8 cellular contexts compared by ENCODE assay signal in genomic region chr20:59403261-59403961, GRCh38.
DNase-seq lines count a peak whose midpoint lies in the region; ATAC-seq and TF ChIP-seq lines count a peak whose summit lies in the region.

No MANE protein-coding gene starts in this region.

- no peaks in the 10 kb centered on the region for H3K36me3 ChIP-seq in BLaER1

- DNase-seq in HK-2 (ENCODE audit: unreplicated experiment) = peak; percentile 67
- peak; percentile 63 for DNase-seq in T-helper 2 cell treated with Interferon-gamma antibody and Interleukin-4, amounts not matched to agents 5 μg/mL and 100 μg/mL, for 36 hours (ENCODE audit: low spot score)
- no peak for DNase-seq in astrocyte of the cerebellum (ENCODE audit: low read depth)
- peak; percentile 54 to 68 for DNase-seq in stimulated activated CD4-positive, alpha-beta T cell treated with anti-CD3 and anti-CD28 coated beads, Interleukin-15, amount 100 ng/mL, for 1 hour (ENCODE audit: low read depth in 1 of 2, low spot score in 1 of 2)
- DNase-seq in GOT3 (lab: John Stamatoyannopoulos, UW) = no peak

- H3K27me3 Mint-ChIP-seq in T-helper 2 cell treated with Interferon-gamma antibody and Interleukin-4, amounts not matched to agents 5 μg/mL and 100 μg/mL, for 36 hours (ENCODE audit: low read depth) = peaks cover 5% of the 10 kb centered on the region

- in situ Hi-C loops in astrocyte of the cerebellum (cut with HindIII; ENCODE audit: low sequenced_read_pairs) = loop anchor here (5.0 kb wide), 1 partner anchor 46 kb away; no protein-coding TSS in a partner anchor

- H4K20me1 ChIP-seq in BLaER1 = no peaks in the 10 kb centered on the region

- TF ChIP-seq CTCF in astrocyte of the cerebellum (IDR thresholded peaks at IDR 0.05; ENCODE audit: low read depth, low read length, missing control alignments) = peak; percentile 69

- H3K9me3 Mint-ChIP-seq in T-helper 2 cell treated with Interferon-gamma antibody and Interleukin-4, amounts not matched to agents 5 μg/mL and 100 μg/mL, for 36 hours = no peaks in the 10 kb centered on the region

- H3K4me3 Mint-ChIP-seq in T-helper 2 cell treated with Interferon-gamma antibody and Interleukin-4, amounts not matched to agents 5 μg/mL and 100 μg/mL, for 36 hours = no peak overlapping the region

- H3K27ac ChIP-seq in BLaER1 = no peak overlapping the region

- H3K36me3 Mint-ChIP-seq in T-helper 2 cell treated with Interferon-gamma antibody and Interleukin-4, amounts not matched to agents 5 μg/mL and 100 μg/mL, for 36 hours (ENCODE audit: low read depth) = no peaks in the 10 kb centered on the region

- peak overlapping the region; percentile 95 for H3K4me2 ChIP-seq in BLaER1

- H3K27ac Mint-ChIP-seq in T-helper 2 cell treated with Interferon-gamma antibody and Interleukin-4, amounts not matched to agents 5 μg/mL and 100 μg/mL, for 36 hours = no peak overlapping the region

- H3K9me3 ChIP-seq in BLaER1 (no peaks in the 10 kb centered on the region), iPS-18c (ENCODE audit: control insufficient read depth, insufficient read depth, low read length) (no peaks in the 10 kb centered on the region)

- H3K4me1 ChIP-seq in BLaER1 = peaks cover 30% of the 10 kb centered on the region

- H3K4me1 Mint-ChIP-seq in T-helper 2 cell treated with Interferon-gamma antibody and Interleukin-4, amounts not matched to agents 5 μg/mL and 100 μg/mL, for 36 hours (ENCODE audit: low read depth) = no peaks in the 10 kb centered on the region

- peak overlapping the region; percentile 26; the same call in 1 of the 2 replicates for H3K9ac ChIP-seq in BLaER1

- ATAC-seq in HG02884 (IDR thresholded peaks at IDR 0.05; ENCODE audit: unreplicated experiment) = no peak

- H3K4me3 ChIP-seq in BLaER1 = peak overlapping the region; percentile 58
- H3K4me3 ChIP-seq in astrocyte of the cerebellum (ENCODE audit: low read depth, low read length) = no peak overlapping the region
- H3K4me3 ChIP-seq in iPS-18c (ENCODE audit: insufficient read depth, low read depth, low read length) = peak overlapping the region; percentile 57

- peaks cover 19% of the 10 kb centered on the region; the same call in 1 of the 2 replicates for H3K27me3 ChIP-seq in BLaER1

Comparison
In these comparisons a context has a peak if more than half of its experiments do, and no peak if none do; other contexts are left out.
1. DNase-seq: peak in HK-2 (single experiment), T-helper 2 cell treated with Interferon-gamma antibody and Interleukin-4, amounts not matched to agents 5 μg/mL and 100 μg/mL, for 36 hours (single experiment) and stimulated activated CD4-positive, alpha-beta T cell treated with anti-CD3 and anti-CD28 coated beads, Interleukin-15, amount 100 ng/mL, for 1 hour (2 of 2); none in astrocyte of the cerebellum (single experiment) and GOT3 (single experiment).